Comparison of ENCODE assay signal across 31 cellular contexts in genomic region chr18:25953111-25953510, GRCh38.
DNase-seq lines count a peak whose midpoint lies in the region; ATAC-seq, FAIRE-seq and TF ChIP-seq lines count a peak whose summit lies in the region.
"Had no signal": no experiment of that assay in that cellular context is flagged by ENCODE, and none has a peak within 500 bp of the region (broad histone marks: within the 10 kb centered on the region; RNA-seq: fewer than 3 reads in every experiment).

No MANE protein-coding gene starts in this region.

- no peaks in the 10 kb centered on the region for H3K27me3 Mint-ChIP-seq in CD4-positive, alpha-beta memory T cell
- H3K27me3 Mint-ChIP-seq in IgD-negative memory B cell (no peaks in the 10 kb centered on the region), memory B cell (no peaks in the 10 kb centered on the region)
- no peaks in the 10 kb centered on the region for H3K27me3 Mint-ChIP-seq in activated T-helper 17 cell treated with anti-CD3 and anti-CD28 coated beads, Interleukin-2, amount 50 U/mL, for 72 hours
- H3K27me3 Mint-ChIP-seq: activated T-cell treated with anti-CD3 and anti-CD28 coated beads, Interleukin-2, amount 50 U/mL, for 24 hours had no signal

- H3K27me3 ChIP-seq in CD4-positive, alpha-beta memory T cell (ENCODE audit: insufficient read depth, low read length): no peaks in the 10 kb centered on the region
- no peaks in the 10 kb centered on the region for H3K27me3 ChIP-seq in smooth muscle cell (ENCODE audit: low read depth)
- H3K27me3 ChIP-seq: BE2C, esophagus muscularis mucosa, heart right ventricle, MG63, tibial nerve had no signal

- peak overlapping the region in 7 of 8 donors; percentile 69 to 87 (median 76) for H3K4me3 Mint-ChIP-seq in CD4-positive, alpha-beta memory T cell
- H3K4me3 Mint-ChIP-seq in IgD-negative memory B cell (peak overlapping the region in 3 of 4 donors; percentile 19 to 80 (median 69)), memory B cell (peak overlapping the region; percentile 74)
- peak overlapping the region; percentile 51 for H3K4me3 Mint-ChIP-seq in activated T-helper 17 cell treated with anti-CD3 and anti-CD28 coated beads, Interleukin-2, amount 50 U/mL, for 72 hours
- H3K4me3 Mint-ChIP-seq: nephron had no signal

- peaks cover 6% of the 10 kb centered on the region for H3K4me1 ChIP-seq in CD4-positive, alpha-beta memory T cell (ENCODE audit: insufficient read depth, low read length)
- no peaks in the 10 kb centered on the region for H3K4me1 ChIP-seq in smooth muscle cell (ENCODE audit: low read depth)
- H3K4me1 ChIP-seq: BE2C, esophagus muscularis mucosa, heart right ventricle, tibial nerve had no signal

- H2AFZ ChIP-seq in smooth muscle cell (ENCODE audit: low read depth): no peak overlapping the region
- H2AFZ ChIP-seq: GM23248 had no signal

- H3K4me1 Mint-ChIP-seq in CD4-positive, alpha-beta memory T cell: peaks cover 13 to 25% (median 16%) of the 10 kb centered on the region in 4 donors
- H3K4me1 Mint-ChIP-seq in IgD-negative memory B cell (peaks cover 5 to 15% (median 7%) of the 10 kb centered on the region in 3 donors), memory B cell (peaks cover 15% of the 10 kb centered on the region)
- H3K4me1 Mint-ChIP-seq in activated T-helper 17 cell treated with anti-CD3 and anti-CD28 coated beads, Interleukin-2, amount 50 U/mL, for 72 hours: peaks cover 14% of the 10 kb centered on the region
- H3K4me1 Mint-ChIP-seq: nephron had no signal

- no peak for TF ChIP-seq CTCF in smooth muscle cell (IDR thresholded peaks at IDR 0.05; ENCODE audit: borderline replicate concordance, insufficient read depth, poor library complexity, severe bottlenecking)

- no peaks in the 10 kb centered on the region for H3K36me3 ChIP-seq in CD4-positive, alpha-beta memory T cell (ENCODE audit: insufficient read depth, low read length)
- H3K36me3 ChIP-seq in smooth muscle cell (ENCODE audit: low read depth): no peaks in the 10 kb centered on the region
- H3K36me3 ChIP-seq: BE2C, esophagus muscularis mucosa, heart right ventricle, MG63, tibial nerve, WERI-Rb-1 had no signal

- H3K9me3 Mint-ChIP-seq in CD4-positive, alpha-beta memory T cell: peaks cover 0 to 2% (median 0%) of the 10 kb centered on the region in 8 donors
- H3K9me3 Mint-ChIP-seq in IgD-negative memory B cell (peaks cover 0 to 3% (median 0%) of the 10 kb centered on the region in 3 donors), memory B cell (peaks cover 2% of the 10 kb centered on the region)
- H3K9me3 Mint-ChIP-seq in activated T-helper 17 cell treated with anti-CD3 and anti-CD28 coated beads, Interleukin-2, amount 50 U/mL, for 72 hours: peaks cover 5% of the 10 kb centered on the region
- H3K9me3 Mint-ChIP-seq: activated naive CD8-positive, alpha-beta T cell treated with anti-CD3 and anti-CD28 coated beads, Interleukin-2, amount 50 U/mL, for 24 hours; activated T-cell treated with anti-CD3 and anti-CD28 coated beads, Interleukin-2, amount 50 U/mL, for 24 hours; nephron had no signal

- H3K36me3 Mint-ChIP-seq in CD4-positive, alpha-beta memory T cell: no peaks in the 10 kb centered on the region
- H3K36me3 Mint-ChIP-seq in IgD-negative memory B cell (no peaks in the 10 kb centered on the region), memory B cell (no peaks in the 10 kb centered on the region)
- no peaks in the 10 kb centered on the region for H3K36me3 Mint-ChIP-seq in activated T-helper 17 cell treated with anti-CD3 and anti-CD28 coated beads, Interleukin-2, amount 50 U/mL, for 72 hours (ENCODE audit: low read depth)

- TF ChIP-seq POLR2A in GM12891 (IDR thresholded peaks at IDR 0.05; ENCODE audit: low read depth, low read length): no peak

- intact Hi-C loops in CD4-positive, alpha-beta memory T cell (cut with micrococcal nuclease): no loop called here

- no peak for FAIRE-seq in GM12891 (lab: Jason Lieb, UNC)
- FAIRE-seq: G401.6 had no signal

- CTCF ChIA-PET in CD4-positive, alpha-beta memory T cell (lab: Charles Lee; ENCODE audit: partially characterized antibody): interaction anchor here (1.1 to 1.4 kb wide), 2 partner anchors 32 kb away, joined by 3 read pairs; no protein-coding TSS in a partner anchor

- H3K4me3 ChIP-seq in CD4-positive, alpha-beta memory T cell (ENCODE audit: low read length in 2 of 2): no peak overlapping the region
- H3K4me3 ChIP-seq in smooth muscle cell: no peak overlapping the region
- H3K4me3 ChIP-seq: esophagus muscularis mucosa, GM23248, heart right ventricle, MG63, tibial nerve had no signal

- no peaks in the 10 kb centered on the region for H3K79me2 ChIP-seq in smooth muscle cell (ENCODE audit: low read depth)

- WGBS in smooth muscle cell (ENCODE audit: low lambda C conversion rate): 87% methylated on average over 4 of the region's 4 CpGs

- H3K9me3 ChIP-seq in CD4-positive, alpha-beta memory T cell (ENCODE audit: control insufficient read depth in 1 of 2, low read length in 2 of 2): no peaks in the 10 kb centered on the region
- no peaks in the 10 kb centered on the region for H3K9me3 ChIP-seq in smooth muscle cell (replicated peaks; ENCODE audit: low read depth)
- H3K9me3 ChIP-seq: BE2C, esophagus muscularis mucosa, MG63 had no signal

- no peaks in the 10 kb centered on the region for H4K20me1 ChIP-seq in smooth muscle cell (ENCODE audit: low read depth)

- no peak for ATAC-seq in activated T-helper 17 cell treated with anti-CD3 and anti-CD28 coated beads, Interleukin-2, amount 50 U/mL, for 72 hours (replicated peaks)
- no peak for ATAC-seq in memory B cell (ENCODE audit: low read depth)
- no peak for ATAC-seq in HG02571 (IDR thresholded peaks at IDR 0.05; ENCODE audit: unreplicated experiment)
- ATAC-seq: activated naive CD8-positive, alpha-beta T cell treated with anti-CD3 and anti-CD28 coated beads, Interleukin-2, amount 50 U/mL, for 24 hours; heart right ventricle had no signal

- POLR2A ChIA-PET in CD4-positive, alpha-beta memory T cell (lab: Charles Lee; ENCODE audit: partially characterized antibody): no interaction called here

- H3K27ac ChIP-seq in CD4-positive, alpha-beta memory T cell (ENCODE audit: low read depth, low read length): no peak overlapping the region
- H3K27ac ChIP-seq in smooth muscle cell (ENCODE audit: low read depth): no peak overlapping the region
- H3K27ac ChIP-seq: esophagus muscularis mucosa, GM23248, heart right ventricle, tibial nerve, WERI-Rb-1 had no signal

- H3K9ac ChIP-seq in smooth muscle cell (ENCODE audit: low read depth): no peak overlapping the region
- H3K9ac ChIP-seq: GM23248 had no signal

- H3F3A ChIP-seq in smooth muscle cell (ENCODE audit: low read depth): no peaks in the 10 kb centered on the region

- DNase-seq in CD4-positive, alpha-beta memory T cell: peak in 1 of 5 donors; percentile 0
- DNase-seq in memory B cell (ENCODE audit: low spot score in 2 of 2): no peak
- no peak for DNase-seq in mucosa of gallbladder (ENCODE audit: low spot score)
- DNase-seq in GM12891 (ENCODE audit: insufficient read length, low spot score): no peak
- no peak for DNase-seq in smooth muscle cell (lab: John Stamatoyannopoulos, UW; ENCODE audit: unreplicated experiment)
- DNase-seq: ACHN; activated CD4-positive, alpha-beta T cell treated with anti-CD3 and anti-CD28 coated beads for 48 hours; activated naive CD8-positive, alpha-beta T cell treated with anti-CD3 and anti-CD28 coated beads, Interleukin-2, amount 50 U/mL, for 24 hours; activated T-cell treated with anti-CD3 and anti-CD28 coated beads, Interleukin-2, amount 50 U/mL, for 24 hours; BE2C; caudate nucleus; COR-L47; cortex of kidney; foreskin melanocyte; GM23248; heart right ventricle; MG63; midbrain; NCI-H1105 treated with DMSO at 0.1 percent for 48 hours; NCI-H1930; NCI-H524; stimulated activated CD4-positive, alpha-beta T cell treated with anti-CD3 and anti-CD28 coated beads, Interleukin-4, amount 100 ng/mL, for 24 hours; T1000; WERI-Rb-1 had no signal

- H3K27ac Mint-ChIP-seq in CD4-positive, alpha-beta memory T cell: peak overlapping the region in 5 of 7 donors; percentile 49 to 90 (median 57)
- peak overlapping the region in 1 of 3 donors; percentile 24 for H3K27ac Mint-ChIP-seq in IgD-negative memory B cell
- peak overlapping the region; percentile 5 for H3K27ac Mint-ChIP-seq in activated T-helper 17 cell treated with anti-CD3 and anti-CD28 coated beads, Interleukin-2, amount 50 U/mL, for 72 hours
- no peak overlapping the region for H3K27ac Mint-ChIP-seq in memory B cell
- H3K27ac Mint-ChIP-seq: activated naive CD8-positive, alpha-beta T cell treated with anti-CD3 and anti-CD28 coated beads, Interleukin-2, amount 50 U/mL, for 24 hours; activated T-cell treated with anti-CD3 and anti-CD28 coated beads, Interleukin-2, amount 50 U/mL, for 24 hours; nephron had no signal

- no peak overlapping the region for H3K4me2 ChIP-seq in smooth muscle cell

TF ChIP-seq in GM12891, 5 proteins besides CTCF, POLR2A, EP300 and RAD21:
- TF ChIP-seq POU2F2 (IDR thresholded peaks at IDR 0.05; ENCODE audit: low read depth, low read length): no peak
- TF ChIP-seq SPI1 (IDR thresholded peaks at IDR 0.05; ENCODE audit: low read depth, low read length): no peak
- no peak for TF ChIP-seq TAF1 (IDR thresholded peaks at IDR 0.05; ENCODE audit: low read depth, low read length)
- TF ChIP-seq PAX5 (IDR thresholded peaks at IDR 0.05; ENCODE audit: insufficient read depth, low read length, severe bottlenecking): no peak
- no peak for TF ChIP-seq POLR2AphosphoS5 (IDR thresholded peaks at IDR 0.05; ENCODE audit: low read depth, low read length)
